19 cellular contexts compared by ENCODE assay signal in the genomic region with DNA sequence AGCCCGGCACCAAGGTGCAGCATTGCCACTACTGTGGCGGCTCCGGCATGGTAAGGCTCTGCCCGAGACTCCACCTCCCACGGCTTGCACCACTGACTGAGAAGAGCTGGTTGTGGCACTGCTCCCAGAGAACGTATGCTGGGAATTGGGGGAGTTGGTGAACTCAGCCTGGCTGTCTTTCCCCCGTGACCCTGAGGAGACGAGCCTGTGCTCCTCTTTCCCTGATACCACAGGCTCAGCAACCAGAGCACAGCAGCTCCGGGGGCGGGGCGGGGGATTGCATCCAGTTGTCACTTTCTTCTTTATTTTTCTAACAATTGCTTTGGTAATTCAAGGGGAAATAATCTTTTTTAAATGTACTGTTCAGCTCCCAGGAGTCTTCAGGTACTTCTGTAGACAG.
"Had no signal": no experiment of that assay in that cellular context is flagged by ENCODE, and none has a peak within 500 bp of the region (broad histone marks: within the 10 kb centered on the region; RNA-seq: fewer than 3 reads in every experiment).

No MANE protein-coding gene starts in this region.

- H3K27ac ChIP-seq: colonic mucosa, esophagus muscularis mucosa, foreskin keratinocyte, gastroesophageal sphincter, heart right ventricle, left lung, lower lobe of right lung had no signal

- H3K4me3 Mint-ChIP-seq: dendritic cell treated with granulocyte-macrophage colony-stimulating factor and Interleukin-4, amounts not matched to agents 40 ng/mL and 50 ng/mL, for 4 days; effector memory CD8-positive, alpha-beta T cell; endodermal cell; mesothelial cell of epicardium; naive B cell had no signal

- H3K4me1 Mint-ChIP-seq: endodermal cell, mesothelial cell of epicardium had no signal

- ATAC-seq: effector memory CD8-positive, alpha-beta T cell; foreskin keratinocyte; gastroesophageal sphincter; heart right ventricle; left cardiac atrium; left lung; left ventricle myocardium superior; lower lobe of right lung; mucosa of descending colon had no signal

- H3K4me3 ChIP-seq: colonic mucosa, esophagus muscularis mucosa, gastroesophageal sphincter, heart right ventricle, left lung, lower lobe of right lung, mucosa of descending colon had no signal

- DNase-seq: colonic mucosa; cortex of kidney; effector CD8-positive, alpha-beta T cell; effector memory CD8-positive, alpha-beta T cell; endodermal cell; foreskin keratinocyte; heart right ventricle; hippocampal formation; left cardiac atrium; left lung; left ventricle myocardium superior; lower lobe of right lung; mesenchymal stem cell; mucosa of descending colon; naive B cell had no signal

- H3K4me1 ChIP-seq: colonic mucosa, esophagus muscularis mucosa, foreskin keratinocyte, gastroesophageal sphincter, heart right ventricle, left lung, lower lobe of right lung had no signal

- H3K9me3 ChIP-seq: colonic mucosa, esophagus muscularis mucosa, gastroesophageal sphincter, heart right ventricle, left lung, lower lobe of right lung, mucosa of descending colon had no signal

- H3K27me3 ChIP-seq: colonic mucosa, esophagus muscularis mucosa, foreskin keratinocyte, gastroesophageal sphincter, heart right ventricle, left lung had no signal

- H3K27ac Mint-ChIP-seq: dendritic cell treated with granulocyte-macrophage colony-stimulating factor and Interleukin-4, amounts not matched to agents 40 ng/mL and 50 ng/mL, for 4 days; effector memory CD8-positive, alpha-beta T cell; endodermal cell; mesothelial cell of epicardium had no signal

- H3K27me3 Mint-ChIP-seq: dendritic cell treated with granulocyte-macrophage colony-stimulating factor and Interleukin-4, amounts not matched to agents 40 ng/mL and 50 ng/mL, for 4 days; effector memory CD8-positive, alpha-beta T cell; naive B cell had no signal

- H3K9me3 Mint-ChIP-seq: dendritic cell treated with granulocyte-macrophage colony-stimulating factor and Interleukin-4, amounts not matched to agents 40 ng/mL and 50 ng/mL, for 4 days; effector memory CD8-positive, alpha-beta T cell; endodermal cell; mesothelial cell of epicardium; naive B cell had no signal
